ENCODE assay signal across 8 cellular contexts in the genomic region with DNA sequence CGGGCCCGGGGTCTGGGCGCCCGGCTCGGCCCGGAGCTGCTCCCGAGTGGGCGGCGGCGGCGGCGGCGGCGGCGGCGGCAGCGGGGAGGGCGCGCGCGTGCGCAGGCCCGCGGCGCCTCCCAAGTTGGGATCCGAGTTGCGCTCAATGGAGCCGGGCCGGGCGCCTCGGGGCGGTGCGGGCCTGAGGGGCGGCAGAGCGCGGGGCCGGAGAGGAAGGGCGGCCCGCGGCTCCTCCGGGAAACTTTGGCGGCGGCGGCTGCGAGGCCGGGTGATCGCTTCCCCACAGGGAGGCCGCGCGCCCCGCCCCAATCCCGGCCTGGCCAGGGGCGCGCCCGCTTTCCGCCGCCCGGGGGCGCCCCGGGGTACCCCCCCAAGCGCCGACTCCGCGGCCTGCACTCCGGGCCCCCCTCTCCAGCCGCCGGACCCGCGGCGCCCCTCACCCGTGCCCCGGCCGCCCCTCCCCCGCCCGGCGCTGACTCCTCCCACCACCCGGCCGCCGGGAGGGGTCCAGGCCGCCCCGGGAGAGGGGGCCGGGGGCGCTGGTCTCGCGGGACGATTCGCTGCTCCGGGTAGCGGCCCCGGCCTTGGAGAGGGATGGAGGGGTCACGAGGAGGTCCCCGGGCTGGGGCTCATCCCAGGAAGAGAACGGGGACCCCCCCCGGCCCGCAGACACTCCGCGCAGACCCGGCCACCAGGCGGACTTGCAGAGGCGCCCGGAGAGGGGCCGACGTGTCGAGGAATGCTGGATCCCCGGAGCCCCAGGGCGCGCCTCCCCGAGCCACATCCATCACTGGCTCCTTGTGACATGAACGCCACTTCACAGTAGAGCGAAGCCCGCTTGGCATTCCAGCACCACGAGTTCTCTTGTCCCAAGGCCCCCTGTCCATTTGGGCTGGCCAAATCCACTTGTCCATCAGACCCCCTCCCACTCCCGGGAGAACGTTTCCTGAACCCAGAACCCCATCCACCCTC. TPM values are rescaled to one million over a fixed set of nuclear protein-coding genes. Genes with fewer than 3 reads are reported as not detected.
DNase-seq lines count a peak whose midpoint lies in the region; ATAC-seq and TF ChIP-seq lines count a peak whose summit lies in the region.

A gene with protein sequence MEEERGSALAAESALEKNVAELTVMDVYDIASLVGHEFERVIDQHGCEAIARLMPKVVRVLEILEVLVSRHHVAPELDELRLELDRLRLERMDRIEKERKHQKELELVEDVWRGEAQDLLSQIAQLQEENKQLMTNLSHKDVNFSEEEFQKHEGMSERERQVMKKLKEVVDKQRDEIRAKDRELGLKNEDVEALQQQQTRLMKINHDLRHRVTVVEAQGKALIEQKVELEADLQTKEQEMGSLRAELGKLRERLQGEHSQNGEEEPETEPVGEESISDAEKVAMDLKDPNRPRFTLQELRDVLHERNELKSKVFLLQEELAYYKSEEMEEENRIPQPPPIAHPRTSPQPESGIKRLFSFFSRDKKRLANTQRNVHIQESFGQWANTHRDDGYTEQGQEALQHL (minus strand): TSS at position 48 of the 972 bp plus-strand sequence. CDS start 237 bp downstream, outside the sequence.

- H3K9me3 Mint-ChIP-seq in natural killer cell treated with Interleukin-12 subunit alpha and Interleukin-12 subunit beta and Interleukin-15 and Interleukin-18, amount 100 ng/mL, for 72 hours = no peaks in the 10 kb centered on the region

- TF ChIP-seq CTCF in PC-9 (conservative IDR thresholded peaks at IDR 0.05) (no peak), foreskin fibroblast (IDR thresholded peaks at IDR 0.05; ENCODE audit: low read depth, low read length) (peak; percentile 3)

- H3K9me2 ChIP-seq in PC-9 (ENCODE audit: insufficient read depth) = no peaks in the 10 kb centered on the region

- peaks cover 0 to 2% of the 10 kb centered on the region in 2 donors for H3K27me3 Mint-ChIP-seq in natural killer cell treated with Interleukin-12 subunit alpha and Interleukin-12 subunit beta and Interleukin-15 and Interleukin-18, amount 100 ng/mL, for 72 hours

- no peaks in the 10 kb centered on the region for H3K9me3 ChIP-seq in PC-9 (ENCODE audit: insufficient read depth, low read depth)

- POLR2A ChIA-PET in PC-9 (lab: Charles Lee; ENCODE audit: unreplicated experiment) = no interaction called here

- no peaks in the 10 kb centered on the region for H4K20me1 ChIP-seq in PC-9 (ENCODE audit: insufficient read depth)

- BruUV-seq in PC-9 (replicated peaks; lab: Mats Ljungman, UMichigan) = TSS peak; percentile 39

- H3K4me3 ChIP-seq in PC-9 = peak within 1 kb of the TSS; percentile 87
- peak within 1 kb of the TSS; percentile 80 to 81 for H3K4me3 ChIP-seq in foreskin fibroblast (ENCODE audit: low read depth in 1 of 2, low read length in 2 of 2)

- H2AFZ ChIP-seq in PC-9 = peak within 1 kb of the TSS; percentile 80

- H3K27ac Mint-ChIP-seq in natural killer cell treated with Interleukin-12 subunit alpha and Interleukin-12 subunit beta and Interleukin-15 and Interleukin-18, amount 100 ng/mL, for 72 hours = peak within 1 kb of the TSS in 1 of 2 donors; percentile 57

- DNase-seq in Daoy (ENCODE audit: low read depth) (peak; percentile 57), PC-9 (peak; percentile 45 to 57), activated gamma-delta T cell (lab: John Stamatoyannopoulos, UW) (peak; percentile 42), foreskin fibroblast (peak; percentile 43 to 80), substantia nigra (lab: John Stamatoyannopoulos, UW) (peak in 43 of 49 donors; percentile 16 to 87 (median 61))
- DNase-seq in natural killer cell treated with Interleukin-12 subunit alpha and Interleukin-12 subunit beta and Interleukin-15 and Interleukin-18, amount 100 ng/mL, for 72 hours (ENCODE audit: low spot score) = peak; percentile 68

- peaks cover 8 to 13% of the 10 kb centered on the region in 2 donors for H3K4me1 Mint-ChIP-seq in natural killer cell treated with Interleukin-12 subunit alpha and Interleukin-12 subunit beta and Interleukin-15 and Interleukin-18, amount 100 ng/mL, for 72 hours (ENCODE audit: low read depth in 2 of 2)

- no peaks in the 10 kb centered on the region for H3K36me3 Mint-ChIP-seq in natural killer cell treated with Interleukin-12 subunit alpha and Interleukin-12 subunit beta and Interleukin-15 and Interleukin-18, amount 100 ng/mL, for 72 hours

- 0 out of 2 replicates have a peak, but pooled peaks cover 4% of the 10 kb centered on the region for H3F3A ChIP-seq in PC-9 (ENCODE audit: insufficient read depth, low read depth)

- H3K27ac ChIP-seq in PC-9 (no peak within 1 kb of the TSS), substantia nigra (ENCODE audit: low read depth, low read length, poor library complexity, severe bottlenecking) (peak within 1 kb of the TSS; percentile 91)

- CTCF ChIA-PET in PC-9 (lab: Charles Lee) = no interaction called here

- ATAC-seq in HG02588 (IDR thresholded peaks at IDR 0.05; ENCODE audit: unreplicated experiment) = peak; percentile 60
- peak; percentile 80 to 89 for ATAC-seq in natural killer cell treated with Interleukin-12 subunit alpha and Interleukin-12 subunit beta and Interleukin-15 and Interleukin-18, amount 100 ng/mL, for 72 hours
- ATAC-seq in GM19463 (IDR thresholded peaks at IDR 0.05; ENCODE audit: unreplicated experiment) = no peak

- H3K4me1 ChIP-seq in PC-9 (replicated peaks; ENCODE audit: insufficient read depth) = peaks cover 11% of the 10 kb centered on the region; the same call in 1 of the 2 replicates

- peak within 1 kb of the TSS; percentile 77 for H3K4me3 Mint-ChIP-seq in natural killer cell treated with Interleukin-12 subunit alpha and Interleukin-12 subunit beta and Interleukin-15 and Interleukin-18, amount 100 ng/mL, for 72 hours

- H3K4me2 ChIP-seq in PC-9 = peak within 1 kb of the TSS; percentile 85

- H3K79me2 ChIP-seq in PC-9 (ENCODE audit: low read depth) = peaks cover 12% of the 10 kb centered on the region

- intact Hi-C loops in PC-9 (cut with micrococcal nuclease; ENCODE audit: unreplicated experiment) = loop anchor here (5.0 to 10.0 kb wide), 3 partner anchors 48 to 149 kb away; a partner anchor contains a TSS

- H3K36me3 ChIP-seq in PC-9 (ENCODE audit: low read depth) = no peaks in the 10 kb centered on the region

- H3K27me3 ChIP-seq in PC-9 (ENCODE audit: insufficient read depth, low read depth) = no peaks in the 10 kb centered on the region

RNA-seq across cellular contexts. Expression of the gene that starts here (rescaled TPM):
- total RNA-seq in Daoy (2014; rRNA removed; shearing (Covaris generic)) = 6.2 and 8.1 TPM in 2 replicates
- 11.5 and 15.3 TPM in 2 replicates for total RNA-seq in PC-9 (2021)
- 1 to 10 TPM; 2.1 to 2.6 TPM for total RNA-seq in natural killer cell treated with Interleukin-12 subunit alpha and Interleukin-12 subunit beta and Interleukin-15 and Interleukin-18, amount 100 ng/mL, for 72 hours
